Comparison of ENCODE assay signal across 1 cellular context in the genomic region with DNA sequence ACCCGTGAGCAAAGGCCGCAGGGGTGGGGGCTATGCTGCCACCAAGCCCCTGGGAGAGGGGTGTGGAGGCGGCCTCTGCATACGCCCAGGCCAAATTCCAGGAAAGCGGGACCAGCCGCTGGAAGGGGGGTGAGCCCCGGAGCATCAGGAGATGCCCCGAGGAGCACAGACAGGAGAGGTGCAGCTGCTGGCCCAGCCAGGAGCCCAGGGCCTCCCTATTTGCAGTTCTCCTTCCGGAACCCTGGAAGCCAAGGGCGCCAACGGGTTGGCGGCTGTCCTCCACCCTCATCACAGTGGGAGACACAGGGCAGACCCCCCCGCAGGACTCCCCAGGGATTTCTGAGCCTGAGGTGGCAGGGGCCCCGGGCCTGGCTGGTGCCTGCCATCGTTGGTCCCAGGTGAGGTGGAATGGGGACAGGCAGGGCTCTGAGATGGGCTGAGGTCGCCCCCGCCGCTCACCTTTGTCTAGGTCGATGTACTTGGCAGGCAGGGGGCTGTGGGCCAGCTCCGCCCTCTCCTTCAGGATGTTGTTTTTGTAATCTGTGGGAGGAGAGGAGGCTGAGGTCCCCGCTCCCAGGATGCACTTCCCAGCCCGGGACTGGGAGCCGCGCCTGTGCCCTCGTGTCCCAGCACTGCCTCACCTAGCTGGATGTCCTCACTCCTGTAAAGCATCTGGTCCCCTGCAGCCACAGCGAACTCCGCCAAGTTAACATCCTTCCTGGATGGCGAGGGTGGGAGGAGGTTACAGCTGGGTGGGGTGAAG.
A peak's percentile ranks its signal among the peaks of the same experiment; 100 is the strongest.
TF ChIP-seq lines count a peak whose summit lies in the region.

No MANE protein-coding gene starts in this region.

TF ChIP-seq in WTC11, 78 proteins besides CTCF, POLR2A, EP300 and RAD21 (continued from another document):
- TF ChIP-seq, protein P1, sequence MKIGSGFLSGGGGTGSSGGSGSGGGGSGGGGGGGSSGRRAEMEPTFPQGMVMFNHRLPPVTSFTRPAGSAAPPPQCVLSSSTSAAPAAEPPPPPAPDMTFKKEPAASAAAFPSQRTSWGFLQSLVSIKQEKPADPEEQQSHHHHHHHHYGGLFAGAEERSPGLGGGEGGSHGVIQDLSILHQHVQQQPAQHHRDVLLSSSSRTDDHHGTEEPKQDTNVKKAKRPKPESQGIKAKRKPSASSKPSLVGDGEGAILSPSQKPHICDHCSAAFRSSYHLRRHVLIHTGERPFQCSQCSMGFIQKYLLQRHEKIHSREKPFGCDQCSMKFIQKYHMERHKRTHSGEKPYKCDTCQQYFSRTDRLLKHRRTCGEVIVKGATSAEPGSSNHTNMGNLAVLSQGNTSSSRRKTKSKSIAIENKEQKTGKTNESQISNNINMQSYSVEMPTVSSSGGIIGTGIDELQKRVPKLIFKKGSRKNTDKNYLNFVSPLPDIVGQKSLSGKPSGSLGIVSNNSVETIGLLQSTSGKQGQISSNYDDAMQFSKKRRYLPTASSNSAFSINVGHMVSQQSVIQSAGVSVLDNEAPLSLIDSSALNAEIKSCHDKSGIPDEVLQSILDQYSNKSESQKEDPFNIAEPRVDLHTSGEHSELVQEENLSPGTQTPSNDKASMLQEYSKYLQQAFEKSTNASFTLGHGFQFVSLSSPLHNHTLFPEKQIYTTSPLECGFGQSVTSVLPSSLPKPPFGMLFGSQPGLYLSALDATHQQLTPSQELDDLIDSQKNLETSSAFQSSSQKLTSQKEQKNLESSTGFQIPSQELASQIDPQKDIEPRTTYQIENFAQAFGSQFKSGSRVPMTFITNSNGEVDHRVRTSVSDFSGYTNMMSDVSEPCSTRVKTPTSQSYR (CRISPR knock-in tag; IDR thresholded peaks at IDR 0.05), result 0 out of 2 replicates have a peak, but pooled peaks have one; percentile 33
- no peak for TF ChIP-seq ZSCAN18 (CRISPR knock-in tag; IDR thresholded peaks at IDR 0.05)
- no peak for TF ChIP-seq ZNF532 (CRISPR knock-in tag; IDR thresholded peaks at IDR 0.05; ENCODE audit: borderline replicate concordance)
- TF ChIP-seq OVOL2 (CRISPR knock-in tag; IDR thresholded peaks at IDR 0.05; ENCODE audit: borderline replicate concordance), result no peak
- peak; percentile 65 for TF ChIP-seq FOXK1 (CRISPR knock-in tag; IDR thresholded peaks at IDR 0.05)
- no peak for TF ChIP-seq PREB (CRISPR knock-in tag; IDR thresholded peaks at IDR 0.05; ENCODE audit: borderline replicate concordance)
- TF ChIP-seq, protein P2, sequence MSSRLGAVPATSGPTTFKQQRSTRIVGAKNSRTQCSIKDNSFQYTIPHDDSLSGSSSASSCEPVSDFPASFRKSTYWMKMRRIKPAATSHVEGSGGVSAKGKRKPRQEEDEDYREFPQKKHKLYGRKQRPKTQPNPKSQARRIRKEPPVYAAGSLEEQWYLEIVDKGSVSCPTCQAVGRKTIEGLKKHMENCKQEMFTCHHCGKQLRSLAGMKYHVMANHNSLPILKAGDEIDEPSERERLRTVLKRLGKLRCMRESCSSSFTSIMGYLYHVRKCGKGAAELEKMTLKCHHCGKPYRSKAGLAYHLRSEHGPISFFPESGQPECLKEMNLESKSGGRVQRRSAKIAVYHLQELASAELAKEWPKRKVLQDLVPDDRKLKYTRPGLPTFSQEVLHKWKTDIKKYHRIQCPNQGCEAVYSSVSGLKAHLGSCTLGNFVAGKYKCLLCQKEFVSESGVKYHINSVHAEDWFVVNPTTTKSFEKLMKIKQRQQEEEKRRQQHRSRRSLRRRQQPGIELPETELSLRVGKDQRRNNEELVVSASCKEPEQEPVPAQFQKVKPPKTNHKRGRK (CRISPR knock-in tag; IDR thresholded peaks at IDR 0.05; ENCODE audit: borderline replicate concordance), result no peak
- TF ChIP-seq, protein P3, sequence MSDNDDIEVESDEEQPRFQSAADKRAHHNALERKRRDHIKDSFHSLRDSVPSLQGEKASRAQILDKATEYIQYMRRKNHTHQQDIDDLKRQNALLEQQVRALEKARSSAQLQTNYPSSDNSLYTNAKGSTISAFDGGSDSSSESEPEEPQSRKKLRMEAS (CRISPR knock-in tag; IDR thresholded peaks at IDR 0.05), result peak; percentile 67; the same call in 1 of the 2 replicates
- no peak for TF ChIP-seq HMGA2 (CRISPR knock-in tag; IDR thresholded peaks at IDR 0.05)
- TF ChIP-seq NR3C1 (CRISPR knock-in tag; conservative IDR thresholded peaks at IDR 0.05; ENCODE audit: low read depth), result no peak
- TF ChIP-seq ETV6 (CRISPR knock-in tag; IDR thresholded peaks at IDR 0.05), result peak; percentile 61; the same call in 1 of the 2 replicates
- TF ChIP-seq, protein P4, sequence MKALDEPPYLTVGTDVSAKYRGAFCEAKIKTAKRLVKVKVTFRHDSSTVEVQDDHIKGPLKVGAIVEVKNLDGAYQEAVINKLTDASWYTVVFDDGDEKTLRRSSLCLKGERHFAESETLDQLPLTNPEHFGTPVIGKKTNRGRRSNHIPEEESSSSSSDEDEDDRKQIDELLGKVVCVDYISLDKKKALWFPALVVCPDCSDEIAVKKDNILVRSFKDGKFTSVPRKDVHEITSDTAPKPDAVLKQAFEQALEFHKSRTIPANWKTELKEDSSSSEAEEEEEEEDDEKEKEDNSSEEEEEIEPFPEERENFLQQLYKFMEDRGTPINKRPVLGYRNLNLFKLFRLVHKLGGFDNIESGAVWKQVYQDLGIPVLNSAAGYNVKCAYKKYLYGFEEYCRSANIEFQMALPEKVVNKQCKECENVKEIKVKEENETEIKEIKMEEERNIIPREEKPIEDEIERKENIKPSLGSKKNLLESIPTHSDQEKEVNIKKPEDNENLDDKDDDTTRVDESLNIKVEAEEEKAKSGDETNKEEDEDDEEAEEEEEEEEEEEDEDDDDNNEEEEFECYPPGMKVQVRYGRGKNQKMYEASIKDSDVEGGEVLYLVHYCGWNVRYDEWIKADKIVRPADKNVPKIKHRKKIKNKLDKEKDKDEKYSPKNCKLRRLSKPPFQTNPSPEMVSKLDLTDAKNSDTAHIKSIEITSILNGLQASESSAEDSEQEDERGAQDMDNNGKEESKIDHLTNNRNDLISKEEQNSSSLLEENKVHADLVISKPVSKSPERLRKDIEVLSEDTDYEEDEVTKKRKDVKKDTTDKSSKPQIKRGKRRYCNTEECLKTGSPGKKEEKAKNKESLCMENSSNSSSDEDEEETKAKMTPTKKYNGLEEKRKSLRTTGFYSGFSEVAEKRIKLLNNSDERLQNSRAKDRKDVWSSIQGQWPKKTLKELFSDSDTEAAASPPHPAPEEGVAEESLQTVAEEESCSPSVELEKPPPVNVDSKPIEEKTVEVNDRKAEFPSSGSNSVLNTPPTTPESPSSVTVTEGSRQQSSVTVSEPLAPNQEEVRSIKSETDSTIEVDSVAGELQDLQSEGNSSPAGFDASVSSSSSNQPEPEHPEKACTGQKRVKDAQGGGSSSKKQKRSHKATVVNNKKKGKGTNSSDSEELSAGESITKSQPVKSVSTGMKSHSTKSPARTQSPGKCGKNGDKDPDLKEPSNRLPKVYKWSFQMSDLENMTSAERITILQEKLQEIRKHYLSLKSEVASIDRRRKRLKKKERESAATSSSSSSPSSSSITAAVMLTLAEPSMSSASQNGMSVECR (CRISPR knock-in tag; IDR thresholded peaks at IDR 0.05; ENCODE audit: borderline replicate concordance), result 0 out of 2 replicates have a peak, but pooled peaks have one; percentile 47
- no peak for TF ChIP-seq ZNF396 (CRISPR knock-in tag; IDR thresholded peaks at IDR 0.05; ENCODE audit: borderline replicate concordance)
- TF ChIP-seq ZBTB43 (CRISPR knock-in tag; IDR thresholded peaks at IDR 0.05), result no peak
- no peak for TF ChIP-seq ZNF671 (CRISPR knock-in tag; IDR thresholded peaks at IDR 0.05)
- TF ChIP-seq GABPB1 (CRISPR knock-in tag; IDR thresholded peaks at IDR 0.05), result no peak
- no peak for TF ChIP-seq FOXJ3 (CRISPR knock-in tag; IDR thresholded peaks at IDR 0.05; ENCODE audit: borderline replicate concordance)
- TF ChIP-seq ZNF416 (CRISPR knock-in tag; IDR thresholded peaks at IDR 0.05), result no peak
